ENCODE assay signal across 9 cellular contexts in genomic region chr20:38251441-38251840, GRCh38. TPM values are rescaled to one million over a fixed set of nuclear protein-coding genes. Genes with fewer than 3 reads are reported as not detected.
"Had no signal": no experiment of that assay in that cellular context is flagged by ENCODE, and none has a peak within 500 bp of the region (broad histone marks: within the 10 kb centered on the region; RNA-seq: fewer than 3 reads in every experiment).

No MANE protein-coding gene starts in this region.

RNA-seq across cellular contexts. Expression of gene KIAA1755, which starts 9.1 kb away (rescaled TPM):
- total RNA-seq: cardiac muscle cell; naive thymus-derived CD8-positive, alpha-beta T cell; smooth muscle cell had no signal

RNA-seq across cellular contexts. Expression of gene BPI, which starts 52.5 kb away (rescaled TPM):
- total RNA-seq: cardiac muscle cell; esophagus mucosa; left colon; lower leg skin; mammary epithelial cell; naive thymus-derived CD8-positive, alpha-beta T cell; right atrium auricular region; smooth muscle cell; ureter had no signal
